In genomic region chr2:121504316-121504715, GRCh38 we compare ENCODE assay signal across 24 cellular contexts. TPM values are rescaled to one million over a fixed set of nuclear protein-coding genes. Genes with fewer than 3 reads are reported as not detected.
A peak's percentile ranks its signal among the peaks of the same experiment; 100 is the strongest.
DNase-seq lines count a peak whose midpoint lies in the region; ATAC-seq and TF ChIP-seq lines count a peak whose summit lies in the region.
"Had no signal": no experiment of that assay in that cellular context is flagged by ENCODE, and none has a peak within 500 bp of the region (broad histone marks: within the 10 kb centered on the region; RNA-seq: fewer than 3 reads in every experiment).

No MANE protein-coding gene starts in this region.

- no peak overlapping the region for H3K9ac ChIP-seq in neural progenitor cell

- H3K27me3 Mint-ChIP-seq in neural progenitor cell (ENCODE audit: insufficient read depth, low read depth) = peaks cover under 1% of the 10 kb centered on the region

- H3K9me3 ChIP-seq in osteoblast (ENCODE audit: low read depth, low read length) (no peaks in the 10 kb centered on the region), neural progenitor cell (ENCODE audit: low read depth) (peaks cover 5% of the 10 kb centered on the region)
- H3K9me3 ChIP-seq: left lung had no signal

- no peak for ATAC-seq in GM18517 (IDR thresholded peaks at IDR 0.05; ENCODE audit: unreplicated experiment)
- ATAC-seq: HepG2, Panc1 had no signal

- H3F3A ChIP-seq in neural progenitor cell (ENCODE audit: low read depth) = peaks cover 6% of the 10 kb centered on the region

- H3K4me3 ChIP-seq in ACC112 (ENCODE audit: low read depth, low read length) (peak overlapping the region; percentile 33; the same call in 1 of the 2 replicates), epithelial cell of esophagus (ENCODE audit: low read length) (peak overlapping the region; percentile 17), osteoblast (ENCODE audit: insufficient read depth, low read length) (no peak overlapping the region), neural progenitor cell (no peak overlapping the region)
- H3K4me3 ChIP-seq: left lung had no signal

- no peak overlapping the region for H2AFZ ChIP-seq in ACC112 (ENCODE audit: low read length, unreplicated experiment)
- no peak overlapping the region for H2AFZ ChIP-seq in osteoblast (ENCODE audit: low read length)
- no peak overlapping the region for H2AFZ ChIP-seq in neural progenitor cell (replicated peaks)

- no peak overlapping the region for H3K27ac Mint-ChIP-seq in neural progenitor cell
- H3K27ac Mint-ChIP-seq: T-helper 1 cell treated with Interleukin-12 subunit alpha and Interleukin-12 subunit beta and Interleukin-4 antibody, amounts not matched to agents 30 μg/mL and 1 μg/mL, for 36 hours had no signal

- peaks cover 17% of the 10 kb centered on the region for H3K9me3 Mint-ChIP-seq in neural progenitor cell

- TF ChIP-seq CTCF in epithelial cell of esophagus (IDR thresholded peaks at IDR 0.05; ENCODE audit: insufficient read depth, low read depth, low read length, missing control alignments) = no peak
- no peak for TF ChIP-seq CTCF in osteoblast (IDR thresholded peaks at IDR 0.05; ENCODE audit: extremely low read depth, low read depth, low read length)
- no peak for TF ChIP-seq CTCF in neural progenitor cell (IDR thresholded peaks at IDR 0.05)

- H3K4me1 ChIP-seq in ACC112 (ENCODE audit: control insufficient read depth, insufficient read depth, low read length, unreplicated experiment) = peaks cover 61% of the 10 kb centered on the region
- peaks cover 53% of the 10 kb centered on the region for H3K4me1 ChIP-seq in osteoblast (ENCODE audit: insufficient read depth, low read length)
- peaks cover 15% of the 10 kb centered on the region for H3K4me1 ChIP-seq in neural progenitor cell

- H3K36me3 Mint-ChIP-seq in neural progenitor cell = peaks cover 56% of the 10 kb centered on the region

- peaks cover 13% of the 10 kb centered on the region for H3K36me3 ChIP-seq in ACC112 (ENCODE audit: insufficient read depth, low read length)
- H3K36me3 ChIP-seq in osteoblast (ENCODE audit: insufficient read depth, low read length) = peaks cover 5% of the 10 kb centered on the region
- H3K36me3 ChIP-seq in neural progenitor cell = peaks cover 5% of the 10 kb centered on the region

- peak overlapping the region; percentile 46 for H3K4me2 ChIP-seq in osteoblast (ENCODE audit: insufficient read depth, low read length)
- H3K4me2 ChIP-seq in neural progenitor cell = no peak overlapping the region

- H4K20me1 ChIP-seq in osteoblast (ENCODE audit: insufficient read depth, low read length) (no peaks in the 10 kb centered on the region), neural progenitor cell (ENCODE audit: low read depth) (no peaks in the 10 kb centered on the region)

- H3K27ac ChIP-seq in ACC112 (ENCODE audit: low read depth, low read length) (peak overlapping the region; percentile 98), osteoblast (ENCODE audit: low read depth, low read length) (peak overlapping the region; percentile 97), neural progenitor cell (no peak overlapping the region)
- H3K27ac ChIP-seq: left lung had no signal

- no peak overlapping the region for H3K4me3 Mint-ChIP-seq in neural progenitor cell
- H3K4me3 Mint-ChIP-seq: CD14-positive monocyte; T-helper 1 cell treated with Interleukin-12 subunit alpha and Interleukin-12 subunit beta and Interleukin-4 antibody, amounts not matched to agents 30 μg/mL and 1 μg/mL, for 36 hours had no signal

- no peaks in the 10 kb centered on the region for H3K27me3 ChIP-seq in ACC112 (ENCODE audit: insufficient read depth, low read length)
- H3K27me3 ChIP-seq in osteoblast (ENCODE audit: insufficient read depth, low read length) = no peaks in the 10 kb centered on the region
- H3K27me3 ChIP-seq in neural progenitor cell = no peaks in the 10 kb centered on the region
- H3K27me3 ChIP-seq: left lung had no signal

- peaks cover 25% of the 10 kb centered on the region for H3K79me2 ChIP-seq in ACC112 (ENCODE audit: control insufficient read depth, insufficient read depth, low read length, unreplicated experiment)
- H3K79me2 ChIP-seq in osteoblast (ENCODE audit: insufficient read depth, low read length) = peaks cover 31% of the 10 kb centered on the region
- peaks cover 35% of the 10 kb centered on the region for H3K79me2 ChIP-seq in neural progenitor cell (ENCODE audit: low read depth)

- H3K4me1 Mint-ChIP-seq in neural progenitor cell = peaks cover 9% of the 10 kb centered on the region
- H3K4me1 Mint-ChIP-seq: CD14-positive monocyte had no signal

- DNase-seq in HCEC 1CT (peak; percentile 38), epithelial cell of esophagus (ENCODE audit: low read depth) (peak; percentile 47), osteoblast (ENCODE audit: insufficient read length, low spot score, missing footprints) (no peak), neural progenitor cell (ENCODE audit: low spot score) (no peak)
- DNase-seq in activated CD4-positive, CD25-positive, alpha-beta regulatory T cell (lab: John Stamatoyannopoulos, UW) = no peak
- DNase-seq: activated CD4-positive, alpha-beta T cell treated with anti-CD3 and anti-CD28 coated beads for 48 hours; activated naive CD4-positive, alpha-beta T cell treated with anti-CD3 and anti-CD28 coated beads, Interleukin-2, amount 50 U/mL, for 16 hours; dermis blood vessel endothelial cell; left lung; NCI-H1694 treated with DMSO at 0.1 percent for 48 hours; NCI-H2171; NCI-H524; stimulated activated CD4-positive, alpha-beta T cell treated with anti-CD3 and anti-CD28 coated beads, Interleukin-1b, Interleukin-23, amount 100 ng/mL, for 48 hours had no signal

RNA-seq across cellular contexts. Expression of gene RNU4ATAC, which starts 26.4 kb away (rescaled TPM):
- total RNA-seq in osteoblast (under 0.01 TPM in 1 of 2 replicates, not detected in the other), neural progenitor cell (ENCODE audit: low replicate concordance) (not detected in 2 replicates)
- total RNA-seq: cardiac septum, dermis blood vessel endothelial cell, left lung, LHCN-M2, posterior vena cava, subcutaneous adipose tissue, ureter had no signal

Comparison
In these comparisons a context has a peak if more than half of its experiments do, and no peak if none do; other contexts are left out.
1. H3K4me3 ChIP-seq: peak in ACC112 (single experiment) and epithelial cell of esophagus (single experiment); none in osteoblast (single experiment) and neural progenitor cell (single experiment).
2. DNase-seq: peak in HCEC 1CT (single experiment) and epithelial cell of esophagus (single experiment); none in osteoblast (single experiment), neural progenitor cell (single experiment) and activated CD4-positive, CD25-positive, alpha-beta regulatory T cell (0 of 4).